10 cellular contexts compared by ENCODE assay signal in the genomic region with DNA sequence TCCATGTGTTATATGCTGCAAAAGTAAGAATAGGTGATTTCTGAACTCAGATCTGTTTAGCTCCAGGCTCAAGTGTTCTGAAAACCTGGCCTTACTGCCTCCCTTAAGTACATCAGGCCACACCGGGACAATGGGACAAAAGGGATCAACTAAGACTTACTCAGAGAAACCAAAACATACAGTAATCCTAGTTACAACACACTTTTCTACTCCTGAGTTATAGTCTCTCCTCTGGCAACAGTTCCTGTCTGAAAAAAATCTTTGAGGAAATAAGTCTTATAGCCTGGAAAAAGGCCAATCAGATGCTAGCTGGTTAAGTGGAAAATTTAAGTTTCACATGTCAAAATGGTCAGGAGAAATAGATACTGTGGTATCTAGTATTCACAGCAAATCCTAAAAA. TPM values are rescaled to one million over a fixed set of nuclear protein-coding genes. Genes with fewer than 3 reads are reported as not detected.
DNase-seq lines count a peak whose midpoint lies in the region; ATAC-seq and TF ChIP-seq lines count a peak whose summit lies in the region.
"Had no signal": no experiment of that assay in that cellular context is flagged by ENCODE, and none has a peak within 500 bp of the region (broad histone marks: within the 10 kb centered on the region; RNA-seq: fewer than 3 reads in every experiment).

No MANE protein-coding gene starts in this region.

- H3K27ac ChIP-seq in IMR-90 (ENCODE audit: insufficient read depth, low read length), result no peak overlapping the region; the same call in 1 of the 2 replicates
- H3K27ac ChIP-seq in brain microvascular endothelial cell, result peak overlapping the region; percentile 14
- no peak overlapping the region for H3K27ac ChIP-seq in mesenchymal stem cell (ENCODE audit: low read length, poor library complexity, severe bottlenecking)

- DNase-seq in NCI-H1105 treated with DMSO at 0.1 percent for 48 hours (lab: John Stamatoyannopoulos, UW) (peak; percentile 21), NCI-H1105 (lab: John Stamatoyannopoulos, UW) (no peak), IMR-90 (peak; percentile 55), brain microvascular endothelial cell (no peak), mesenchymal stem cell (peak; percentile 25), Right ventricle myocardium superior (no peak), NCI-H1694 treated with DMSO at 0.1 percent for 48 hours (lab: John Stamatoyannopoulos, UW) (no peak)
- DNase-seq: activated effector memory CD4-positive, alpha-beta T cell treated with anti-CD3 and anti-CD28 coated beads, Interleukin-2, amount 50 U/mL, for 16 hours; DMS 273 treated with DMSO at 0.1 percent for 48 hours had no signal

- ATAC-seq in IMR-90 (ENCODE audit: low read depth) (no peak), GM21367 (IDR thresholded peaks at IDR 0.05; ENCODE audit: unreplicated experiment) (no peak), Right ventricle myocardium superior (ENCODE audit: poor library complexity) (no peak)

- H2BK20ac ChIP-seq in IMR-90 (ENCODE audit: low read depth, low read length), result no peak overlapping the region

- no peak overlapping the region for H2AK5ac ChIP-seq in IMR-90 (ENCODE audit: low read depth, low read length)
- H2AK5ac ChIP-seq in mesenchymal stem cell (ENCODE audit: low read length, severe bottlenecking), result no peak overlapping the region

- H3K9me3 ChIP-seq in IMR-90 (ENCODE audit: control insufficient read depth, insufficient read depth, low read length) (no peaks in the 10 kb centered on the region), mesenchymal stem cell (ENCODE audit: control insufficient read depth, low read length) (no peaks in the 10 kb centered on the region)

- no CpG with 5 or more reads among the region's 1 CpG for WGBS in IMR-90 (ENCODE audit: extremely low coverage in 2 of 2, insufficient read length in 1 of 2), 2 experiments
- whole genome bisulfite sequencing in mesenchymal stem cell, result 93% methylated on average over 1 of the region's 1 CpG

- TF ChIP-seq CTCF in IMR-90 (conservative IDR thresholded peaks at IDR 0.05; ENCODE audit: low read depth, low read length), result no peak
- TF ChIP-seq CTCF in brain microvascular endothelial cell (IDR thresholded peaks at IDR 0.05; ENCODE audit: low read depth, low read length, missing control alignments), result no peak

- in situ Hi-C loops in IMR-90 (cut with MboI; ENCODE audit: low sequenced_read_pairs) (loop anchor here (25.0 kb wide), 1 partner anchor 1118 kb away; a partner anchor contains a TSS), brain microvascular endothelial cell (cut with HindIII; ENCODE audit: low pct_ligation_motif_present, low sequenced_read_pairs) (no loop called here)

- dilution Hi-C loops in IMR-90 (cut with HindIII; ENCODE audit: low sequenced_read_pairs, unreplicated experiment), result no loop called here

- CTCF ChIA-PET in IMR-90 (lab: Yijun Ruan, JAX), result no interaction called here

- no TSS peak for BruUV-seq in IMR-90 (replicated peaks; lab: Mats Ljungman, UMichigan)

- TF ChIP-seq POLR2A in IMR-90 (IDR thresholded peaks at IDR 0.05; ENCODE audit: low read depth, low read length), result no peak

- no peaks in the 10 kb centered on the region; the same call in 1 of the 2 replicates for H4K20me1 ChIP-seq in IMR-90 (ENCODE audit: insufficient read depth, low read length)

- H3K4me2 ChIP-seq in IMR-90 (ENCODE audit: low read depth, low read length) (no peak overlapping the region), mesenchymal stem cell (ENCODE audit: low read length, poor library complexity, severe bottlenecking) (no peak overlapping the region)

- H2BK12ac ChIP-seq in mesenchymal stem cell (ENCODE audit: low read length in 2 of 2), result no peak overlapping the region

- H3K9ac ChIP-seq in IMR-90 (ENCODE audit: low read depth, low read length) (no peak overlapping the region), mesenchymal stem cell (ENCODE audit: low read length) (peak overlapping the region; percentile 60)

- intact Hi-C loops in IMR-90 (cut with micrococcal nuclease), result no loop called here
- intact Hi-C loops in Right ventricle myocardium superior (cut with DNase I), result no loop called here

- 0 out of 2 replicates have a peak, but pooled peaks cover 3% of the 10 kb centered on the region for H3K9me1 ChIP-seq in IMR-90 (ENCODE audit: insufficient read depth, low read length)

- no peaks in the 10 kb centered on the region for H3K27me3 ChIP-seq in IMR-90 (ENCODE audit: control insufficient read depth, insufficient read depth, low read length)
- H3K27me3 ChIP-seq in brain microvascular endothelial cell (replicated peaks), result no peaks in the 10 kb centered on the region
- H3K27me3 ChIP-seq in mesenchymal stem cell (ENCODE audit: control insufficient read depth in 1 of 2, insufficient read depth in 1 of 2, low read length in 2 of 2), result no peaks in the 10 kb centered on the region

- H2AK9ac ChIP-seq in IMR-90 (replicated peaks; ENCODE audit: low read depth, low read length, poor library complexity), result no peak overlapping the region

- POLR2A ChIA-PET in IMR-90 (lab: Charles Lee; ENCODE audit: unreplicated experiment), result interaction anchor here (0.8 kb wide), 1 partner anchor 9 kb away, joined by 3 read pairs; a partner anchor contains a TSS

- H2BK15ac ChIP-seq in IMR-90 (ENCODE audit: low read depth, low read length), result no peak overlapping the region
- H2BK15ac ChIP-seq in mesenchymal stem cell (ENCODE audit: low read depth, poor library complexity, severe bottlenecking), result no peak overlapping the region

- H3K79me1 ChIP-seq in IMR-90 (ENCODE audit: low read depth in 1 of 2, low read length in 2 of 2) (peaks cover 18 to 49% of the 10 kb centered on the region in 2 experiments), mesenchymal stem cell (replicated peaks; ENCODE audit: low read length, poor library complexity, severe bottlenecking) (peaks cover 14% of the 10 kb centered on the region)

- H3K36me3 ChIP-seq in IMR-90 (ENCODE audit: control insufficient read depth, insufficient read depth, low read length) (peaks cover 10% of the 10 kb centered on the region; the same call in 1 of the 2 replicates), brain microvascular endothelial cell (replicated peaks) (peaks cover 14% of the 10 kb centered on the region), mesenchymal stem cell (ENCODE audit: control insufficient read depth in 1 of 2, insufficient read depth in 2 of 2, low read depth in 1 of 2, low read length in 2 of 2) (peaks cover 12 to 75% of the 10 kb centered on the region in 2 experiments)

- H3K56ac ChIP-seq in IMR-90 (ENCODE audit: extremely low read depth, insufficient read depth, low read length), result no peak overlapping the region

- peak overlapping the region; percentile 17 for H2BK5ac ChIP-seq in IMR-90 (ENCODE audit: low read depth, low read length, poor library complexity, severe bottlenecking)
- no peak overlapping the region for H2BK5ac ChIP-seq in mesenchymal stem cell (ENCODE audit: low read depth, low read length, poor library complexity, severe bottlenecking)

- no peak overlapping the region for H3K4me3 ChIP-seq in IMR-90 (ENCODE audit: insufficient read depth, low read depth, low read length)
- H3K4me3 ChIP-seq in brain microvascular endothelial cell (ENCODE audit: low read depth, low read length), result no peak overlapping the region
- H3K4me3 ChIP-seq in mesenchymal stem cell (ENCODE audit: insufficient read depth in 1 of 2, low read depth in 1 of 2, low read length in 2 of 2), result no peak overlapping the region

- no peak overlapping the region for H4K5ac ChIP-seq in IMR-90 (ENCODE audit: low read depth, low read length)

- H3K4ac ChIP-seq in IMR-90 (ENCODE audit: low read depth, low read length) (no peak overlapping the region), mesenchymal stem cell (ENCODE audit: low read depth in 1 of 2, low read length in 2 of 2) (no peak overlapping the region)

- TF ChIP-seq RAD21 in IMR-90 (IDR thresholded peaks at IDR 0.05; ENCODE audit: low read length), result no peak

- H2AFZ ChIP-seq in IMR-90 (replicated peaks; ENCODE audit: low read length, poor library complexity) (no peak overlapping the region), mesenchymal stem cell (ENCODE audit: low read depth, low read length) (no peak overlapping the region)

- H3K14ac ChIP-seq in IMR-90 (replicated peaks; ENCODE audit: low read depth, low read length), result no peak overlapping the region
- H3K14ac ChIP-seq in mesenchymal stem cell (ENCODE audit: low read length in 2 of 2), result no peak overlapping the region

- H3K18ac ChIP-seq in IMR-90 (ENCODE audit: low read depth, low read length) (no peak overlapping the region), mesenchymal stem cell (ENCODE audit: low read depth in 1 of 2, low read length in 2 of 2) (no peak overlapping the region)

- peaks cover 4% of the 10 kb centered on the region for H3K4me1 ChIP-seq in IMR-90 (ENCODE audit: control insufficient read depth, insufficient read depth, low read length)
- peaks cover 8% of the 10 kb centered on the region for H3K4me1 ChIP-seq in mesenchymal stem cell (ENCODE audit: control insufficient read depth, insufficient read depth, low read depth, low read length)

- H2BK120ac ChIP-seq in IMR-90 (ENCODE audit: low read depth, low read length) (no peak overlapping the region), mesenchymal stem cell (ENCODE audit: low read depth, low read length) (no peak overlapping the region)

- H4K8ac ChIP-seq in IMR-90 (ENCODE audit: low read depth in 2 of 2, low read length in 2 of 2) (no peak overlapping the region), mesenchymal stem cell (ENCODE audit: low read length) (no peak overlapping the region)

- H3K23ac ChIP-seq in IMR-90 (ENCODE audit: low read depth, low read length) (no peak overlapping the region), mesenchymal stem cell (ENCODE audit: low read length in 2 of 2) (no peak overlapping the region)

- H4K91ac ChIP-seq in IMR-90 (ENCODE audit: insufficient read depth, low read depth, low read length), result no peak overlapping the region
- H4K91ac ChIP-seq in mesenchymal stem cell (ENCODE audit: low read length), result no peak overlapping the region

RNA-seq across cellular contexts. Expression of a gene that starts 5.6 kb away (rescaled TPM):
- total RNA-seq in IMR-90 (2012; rRNA removed), result 49.8 and 81.9 TPM in 2 replicates
- polyA plus RNA-seq in IMR-90 (2012; rRNA removed), result 31.7 and 38.3 TPM in 2 replicates
- 11.0 and 14.4 TPM in 2 replicates for polyA plus RNA-seq in IMR-90 (2012; cell fraction: cytosol; rRNA removed)
- 2.6 and 9.9 TPM in 2 replicates for polyA plus RNA-seq in IMR-90 (2012; cell fraction: nucleus; rRNA removed; ENCODE audit: low replicate concordance)
- 65.9 TPM for polyA plus RNA-seq in mesenchymal stem cell (2013, experiment 1 of 2)
- polyA plus RNA-seq in mesenchymal stem cell (2013, experiment 2 of 2), result 66.4 TPM
- total RNA-seq in Right ventricle myocardium superior, result 69.1 TPM

RNA-seq across cellular contexts. Expression of a gene that starts 8.1 kb away (rescaled TPM):
- 33.9 and 51.9 TPM in 2 replicates for total RNA-seq in IMR-90 (2012; rRNA removed)
- polyA plus RNA-seq in IMR-90 (2012; rRNA removed), result 7.3 and 10.0 TPM in 2 replicates
- polyA plus RNA-seq in IMR-90 (2012; cell fraction: cytosol; rRNA removed), result 1.5 and 3.0 TPM in 2 replicates
- polyA plus RNA-seq in IMR-90 (2012; cell fraction: nucleus; rRNA removed; ENCODE audit: low replicate concordance), result 2.2 and 19.8 TPM in 2 replicates
- polyA plus RNA-seq in mesenchymal stem cell (2013, experiment 1 of 2), result 14.0 TPM
- 14.7 TPM for polyA plus RNA-seq in mesenchymal stem cell (2013, experiment 2 of 2)
- total RNA-seq in Right ventricle myocardium superior, result 112 TPM

RNA-seq across cellular contexts. Expression of a gene that starts 20.4 kb away (rescaled TPM):
- total RNA-seq in IMR-90 (2012; rRNA removed), result 41.2 and 137 TPM in 2 replicates
- 65.5 and 75.5 TPM in 2 replicates for polyA plus RNA-seq in IMR-90 (2012; rRNA removed)
- polyA plus RNA-seq in IMR-90 (2012; cell fraction: cytosol; rRNA removed), result 12.7 and 21.5 TPM in 2 replicates
- polyA plus RNA-seq in IMR-90 (2012; cell fraction: nucleus; rRNA removed; ENCODE audit: low replicate concordance), result 5.3 and 48.1 TPM in 2 replicates
- 174 TPM for polyA plus RNA-seq in mesenchymal stem cell (2013, experiment 1 of 2)
- 181 TPM for polyA plus RNA-seq in mesenchymal stem cell (2013, experiment 2 of 2)
- 45.4 TPM for total RNA-seq in Right ventricle myocardium superior

Comparison
In these comparisons a context has a peak if more than half of its experiments do, and no peak if none do; other contexts are left out.
1. DNase-seq: peak in NCI-H1105 treated with DMSO at 0.1 percent for 48 hours (single experiment), IMR-90 (single experiment) and mesenchymal stem cell (single experiment); none in NCI-H1105 (single experiment), brain microvascular endothelial cell (single experiment), Right ventricle myocardium superior (single experiment) and NCI-H1694 treated with DMSO at 0.1 percent for 48 hours (single experiment).